Comparison of ENCODE assay signal across 12 cellular contexts in genomic region chr5:53438486-53439472, GRCh38. TPM values are rescaled to one million over a fixed set of nuclear protein-coding genes. Genes with fewer than 3 reads are reported as not detected.
DNase-seq lines count a peak whose midpoint lies in the region; ATAC-seq and TF ChIP-seq lines count a peak whose summit lies in the region.
"Had no signal": no experiment of that assay in that cellular context is flagged by ENCODE, and none has a peak within 500 bp of the region (broad histone marks: within the 10 kb centered on the region; RNA-seq: fewer than 3 reads in every experiment).

No MANE protein-coding gene starts in this region.

- H3K27ac ChIP-seq in RWPE2 (ENCODE audit: poor library complexity, severe bottlenecking) (peak overlapping the region; percentile 71), fibroblast of lung (ENCODE audit: insufficient read depth, low read length) (no peak overlapping the region)

- no peaks in the 10 kb centered on the region for H3K79me2 ChIP-seq in fibroblast of lung (ENCODE audit: control insufficient read depth, insufficient read depth, low read length)

- peak; percentile 96 for ATAC-seq in RWPE2 (ENCODE audit: low read depth)
- ATAC-seq: activated CD4-positive, alpha-beta T cell treated with anti-CD3 and anti-CD28 coated beads for 36 hours; activated T-helper 17 cell treated with anti-CD3 and anti-CD28 coated beads, Interleukin-2, amount 50 U/mL, for 72 hours had no signal

- H3K9ac ChIP-seq in fibroblast of lung (ENCODE audit: insufficient read depth, low read length): no peak overlapping the region

- TF ChIP-seq CTCF in HFFc6 (IDR thresholded peaks at IDR 0.05): peak; percentile 41; the same call in 1 of the 2 replicates
- TF ChIP-seq CTCF in RWPE2 (IDR thresholded peaks at IDR 0.05; ENCODE audit: poor library complexity, severe bottlenecking): no peak
- TF ChIP-seq CTCF in fibroblast of lung (conservative IDR thresholded peaks at IDR 0.05 in 1 of 2, IDR thresholded peaks at IDR 0.05 in 1 of 2; ENCODE audit: low read depth in 1 of 2, low read length in 2 of 2): no peak

- H3K4me3 Mint-ChIP-seq in HFFc6: peak overlapping the region; percentile 18
- H3K4me3 Mint-ChIP-seq: activated CD4-positive, alpha-beta T cell treated with anti-CD3 and anti-CD28 coated beads for 36 hours; activated T-helper 17 cell treated with anti-CD3 and anti-CD28 coated beads, Interleukin-2, amount 50 U/mL, for 72 hours; T-helper 1 cell treated with Interleukin-12 subunit alpha and Interleukin-12 subunit beta and Interleukin-4 antibody, amounts not matched to agents 30 μg/mL and 1 μg/mL, for 36 hours had no signal

- peaks cover 1% of the 10 kb centered on the region for H3K27me3 Mint-ChIP-seq in HFFc6 (ENCODE audit: insufficient read depth)

- H4K20me1 ChIP-seq in fibroblast of lung (ENCODE audit: control insufficient read depth, extremely low read depth, insufficient read depth, low read length): no peaks in the 10 kb centered on the region

- TF ChIP-seq POLR2A in erythroblast (IDR thresholded peaks at IDR 0.05; ENCODE audit: low read length): no peak

- peak; percentile 75 for DNase-seq in HFFc6
- DNase-seq in RWPE2 (ENCODE audit: low spot score): no peak
- peak; percentile 66 to 74 for DNase-seq in fibroblast of lung (ENCODE audit: low read depth in 2 of 2)
- DNase-seq in stromal cell of bone marrow (ENCODE audit: low read depth): peak; percentile 67
- DNase-seq in stimulated activated CD8-positive, alpha-beta memory T cell treated with anti-CD3 and anti-CD28 coated beads, Interleukin-4, amount 100 ng/mL, for 48 hours: no peak
- DNase-seq in erythroblast (lab: John Stamatoyannopoulos, UW): no peak
- no peak for DNase-seq in NCI-H82 (lab: John Stamatoyannopoulos, UW)
- DNase-seq: activated CD4-positive, alpha-beta T cell treated with anti-CD3 and anti-CD28 coated beads for 36 hours; COR-L47; NCI-H2107 had no signal

- H3K27ac Mint-ChIP-seq in HFFc6: peak overlapping the region; percentile 78
- H3K27ac Mint-ChIP-seq: activated CD4-positive, alpha-beta T cell treated with anti-CD3 and anti-CD28 coated beads for 36 hours; activated T-helper 17 cell treated with anti-CD3 and anti-CD28 coated beads, Interleukin-2, amount 50 U/mL, for 72 hours; T-helper 1 cell treated with Interleukin-12 subunit alpha and Interleukin-12 subunit beta and Interleukin-4 antibody, amounts not matched to agents 30 μg/mL and 1 μg/mL, for 36 hours had no signal

- peaks cover 55% of the 10 kb centered on the region for H3K4me1 Mint-ChIP-seq in HFFc6 (ENCODE audit: low read depth)
- H3K4me1 Mint-ChIP-seq: activated CD4-positive, alpha-beta T cell treated with anti-CD3 and anti-CD28 coated beads for 36 hours; activated T-helper 17 cell treated with anti-CD3 and anti-CD28 coated beads, Interleukin-2, amount 50 U/mL, for 72 hours had no signal

- H3K9me3 Mint-ChIP-seq in HFFc6: no peaks in the 10 kb centered on the region
- H3K9me3 Mint-ChIP-seq: T-helper 1 cell treated with Interleukin-12 subunit alpha and Interleukin-12 subunit beta and Interleukin-4 antibody, amounts not matched to agents 30 μg/mL and 1 μg/mL, for 36 hours had no signal

- H3K36me3 ChIP-seq in RWPE2 (ENCODE audit: low read depth) (no peaks in the 10 kb centered on the region), fibroblast of lung (ENCODE audit: control insufficient read depth, insufficient read depth, low read length) (no peaks in the 10 kb centered on the region)

- H3K9me3 ChIP-seq in RWPE2 (ENCODE audit: severe bottlenecking) (no peaks in the 10 kb centered on the region), fibroblast of lung (ENCODE audit: control insufficient read depth, insufficient read depth, low read depth, low read length) (no peaks in the 10 kb centered on the region)

- H3K4me3 ChIP-seq in RWPE2 (ENCODE audit: severe bottlenecking) (no peak overlapping the region), fibroblast of lung (replicated peaks in 1 of 4; ENCODE audit: control extremely low read depth in 1 of 4, insufficient read depth in 1 of 4, low read depth in 3 of 4, low read length in 4 of 4) (no peak overlapping the region)

- no peak overlapping the region for H2AFZ ChIP-seq in fibroblast of lung (ENCODE audit: low read length)

- peak overlapping the region; percentile 19 for H3K4me2 ChIP-seq in fibroblast of lung (ENCODE audit: extremely low read depth, insufficient read depth, low read length)

- H3K36me3 Mint-ChIP-seq in HFFc6 (ENCODE audit: low read depth): peaks cover 6% of the 10 kb centered on the region

- no peaks in the 10 kb centered on the region for H3K27me3 ChIP-seq in RWPE2 (ENCODE audit: insufficient read depth, poor library complexity, severe bottlenecking)
- no peaks in the 10 kb centered on the region for H3K27me3 ChIP-seq in fibroblast of lung (ENCODE audit: control insufficient read depth, insufficient read depth, low read length)

- peaks cover 13% of the 10 kb centered on the region for H3K4me1 ChIP-seq in RWPE2 (ENCODE audit: insufficient read depth, poor library complexity, severe bottlenecking)
- peaks cover 3% of the 10 kb centered on the region for H3K4me1 ChIP-seq in fibroblast of lung (ENCODE audit: control insufficient read depth, extremely low read depth, insufficient read depth, low read length)

RNA-seq across cellular contexts. Expression of gene FST, which starts 41.6 kb away (rescaled TPM):
- 10 to 100 TPM; 14.2 to 92.1 (median 82.2) TPM for total RNA-seq in HFFc6 (2021; fragmentation: NEBNext Ultra II Directional; extraction: Animal tissue kit (Norgen Biotek cat#: 25700))
- total RNA-seq in fibroblast of lung: 129 and 759 TPM in 2 replicates
- polyA plus RNA-seq in fibroblast of lung: 592 and 1,058 TPM in 2 replicates
- 430 and 750 TPM in 2 replicates for polyA plus RNA-seq in fibroblast of lung (2012)
- 208 and 311 TPM in 2 replicates for polyA minus RNA-seq in fibroblast of lung (ENCODE audit: low replicate concordance)
- total RNA-seq: activated T-helper 17 cell treated with anti-CD3 and anti-CD28 coated beads, Interleukin-2, amount 50 U/mL, for 72 hours had no signal

Comparison
In these comparisons a context has a peak if more than half of its experiments do, and no peak if none do; other contexts are left out.
1. DNase-seq: peak in HFFc6 (single experiment), fibroblast of lung (2 of 2) and stromal cell of bone marrow (single experiment); none in RWPE2 (single experiment), stimulated activated CD8-positive, alpha-beta memory T cell treated with anti-CD3 and anti-CD28 coated beads, Interleukin-4, amount 100 ng/mL, for 48 hours (single experiment), erythroblast (0 of 2) and NCI-H82 (single experiment).